Comparison of ENCODE assay signal across 1 cellular context in the genomic region with DNA sequence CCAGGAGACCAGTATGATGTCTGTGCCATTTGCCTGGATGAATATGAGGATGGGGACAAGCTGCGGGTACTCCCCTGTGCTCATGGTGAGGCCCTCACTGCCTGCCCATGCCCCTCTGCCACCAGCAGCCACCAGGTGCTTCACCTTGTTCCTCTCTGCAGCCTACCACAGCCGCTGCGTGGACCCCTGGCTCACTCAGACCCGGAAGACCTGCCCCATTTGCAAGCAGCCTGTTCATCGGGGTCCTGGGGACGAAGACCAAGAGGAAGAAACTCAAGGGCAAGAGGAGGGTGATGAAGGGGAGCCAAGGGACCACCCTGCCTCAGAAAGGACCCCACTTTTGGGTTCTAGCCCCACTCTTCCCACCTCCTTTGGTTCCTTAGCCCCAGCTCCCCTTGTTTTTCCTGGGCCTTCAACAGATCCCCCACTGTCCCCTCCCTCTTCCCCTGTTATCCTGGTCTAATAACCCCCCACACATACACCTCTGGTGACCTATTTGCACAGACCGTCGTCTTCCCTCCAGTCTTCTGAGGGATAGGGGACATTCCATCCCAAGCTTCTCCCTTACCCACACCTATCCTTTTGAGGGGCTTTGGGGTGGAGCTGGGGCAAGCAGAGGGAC.
A peak's percentile ranks its signal among the peaks of the same experiment; 100 is the strongest.
TF ChIP-seq lines count a peak whose summit lies in the region.

No MANE protein-coding gene starts in this region.

TF ChIP-seq in K562, 482 proteins besides CTCF, POLR2A, EP300 and RAD21 (continues in another document):
- TF ChIP-seq, protein P1, sequence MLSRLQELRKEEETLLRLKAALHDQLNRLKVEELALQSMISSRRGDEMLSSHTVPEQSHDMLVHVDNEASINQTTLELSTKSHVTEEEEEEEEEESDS (CRISPR knock-in tag; IDR thresholded peaks at IDR 0.05): no peak
- TF ChIP-seq YBX1 (IDR thresholded peaks at IDR 0.05) (no peak), ATF1 (CRISPR knock-in tag; IDR thresholded peaks at IDR 0.05) (no peak), ATF1 (tag; IDR thresholded peaks at IDR 0.05) (no peak), NFIC (IDR thresholded peaks at IDR 0.05) (0 out of 2 replicates have a peak, but pooled peaks have one; percentile 4), ZNF778 (CRISPR knock-in tag; IDR thresholded peaks at IDR 0.05) (no peak), NCOA1 (IDR thresholded peaks at IDR 0.05; ENCODE audit: low read depth) (no peak), FOS (IDR thresholded peaks at IDR 0.05; ENCODE audit: extremely low read depth, insufficient read length) (no peak), MTA2 (IDR thresholded peaks at IDR 0.05; ENCODE audit: low read depth) (no peak), SMAD4 (CRISPR knock-in tag; conservative IDR thresholded peaks at IDR 0.05) (no peak), HOMEZ (CRISPR knock-in tag; IDR thresholded peaks at IDR 0.05) (no peak), STAT5A (IDR thresholded peaks at IDR 0.05; ENCODE audit: borderline replicate concordance, low read length) (0 out of 2 replicates have a peak, but pooled peaks have one; percentile 8), PHB (CRISPR knock-in tag; IDR thresholded peaks at IDR 0.05) (no peak), KLF16 (IDR thresholded peaks at IDR 0.05) (no peak), RAD51 (IDR thresholded peaks at IDR 0.05; ENCODE audit: borderline replicate concordance, low read depth) (no peak), ZBTB7A (IDR thresholded peaks at IDR 0.05; ENCODE audit: borderline replicate concordance, control insufficient read depth, low read depth, low read length) (peak; percentile 33; the same call in 1 of the 2 replicates), ATF7 (IDR thresholded peaks at IDR 0.05) (no peak), KAT7 (CRISPR knock-in tag; IDR thresholded peaks at IDR 0.05; ENCODE audit: borderline replicate concordance) (no peak), ZNF140 (CRISPR knock-in tag; IDR thresholded peaks at IDR 0.05) (no peak), POLR2G (IDR thresholded peaks at IDR 0.05; ENCODE audit: low read depth, low read length) (peak; percentile 79), MAFG (tag; conservative IDR thresholded peaks at IDR 0.05) (no peak), EWSR1 (IDR thresholded peaks at IDR 0.05; ENCODE audit: borderline replicate concordance, low read depth, partially characterized antibody) (peak; percentile 57), PTRF (tag; IDR thresholded peaks at IDR 0.05) (no peak), ZNF57 (CRISPR knock-in tag; IDR thresholded peaks at IDR 0.05) (no peak), POLR2AphosphoS5 (IDR thresholded peaks at IDR 0.05; ENCODE audit: control insufficient read depth, insufficient read depth, low read depth, low read length) (peak; percentile 48; the same call in 1 of the 2 replicates), POLR2B (IDR thresholded peaks at IDR 0.05; ENCODE audit: low read depth, partially characterized antibody) (peak; percentile 79), MBD2 (IDR thresholded peaks at IDR 0.05; ENCODE audit: borderline replicate concordance, low read depth) (0 out of 2 replicates have a peak, but pooled peaks have one; percentile 12), HDAC6 (IDR thresholded peaks at IDR 0.05; ENCODE audit: low read depth, low read length) (no peak), ZNF311 (CRISPR knock-in tag; IDR thresholded peaks at IDR 0.05) (no peak), SMARCA5 (IDR thresholded peaks at IDR 0.05) (no peak), RBM22 (IDR thresholded peaks at IDR 0.05; ENCODE audit: low read depth, low read length, poor library complexity, severe bottlenecking) (peak; percentile 94), NCOA2 (IDR thresholded peaks at IDR 0.05; ENCODE audit: partially characterized antibody in 2 of 2) (no peak), ZNF316 (IDR thresholded peaks at IDR 0.05) (no peak), THRAP3 (IDR thresholded peaks at IDR 0.05; ENCODE audit: borderline replicate concordance) (peak; percentile 45; the same call in 1 of the 2 replicates), NFIX (CRISPR knock-in tag; IDR thresholded peaks at IDR 0.05; ENCODE audit: low read depth) (no peak), ZNF639 (CRISPR knock-in tag; conservative IDR thresholded peaks at IDR 0.05 in 1 of 2, IDR thresholded peaks at IDR 0.05 in 1 of 2) (no peak), SUPT5H (IDR thresholded peaks at IDR 0.05) (peak; percentile 84), ZFP1 (CRISPR knock-in tag; IDR thresholded peaks at IDR 0.05) (no peak), HSF4 (CRISPR knock-in tag; IDR thresholded peaks at IDR 0.05; ENCODE audit: borderline replicate concordance) (no peak), SNRNP70 (optimal IDR thresholded peaks at IDR 0.05; ENCODE audit: low read depth, low read length) (no peak), ZBTB17 (CRISPR knock-in tag; IDR thresholded peaks at IDR 0.05) (peak; percentile 6; the same call in 1 of the 2 replicates), SMARCE1 (IDR thresholded peaks at IDR 0.05) (no peak), NFE2L1 (tag; IDR thresholded peaks at IDR 0.05; ENCODE audit: borderline replicate concordance, low read depth) (no peak), MBD1 (CRISPR knock-in tag; IDR thresholded peaks at IDR 0.05) (no peak), SRSF7 (optimal IDR thresholded peaks at IDR 0.05; ENCODE audit: low read depth, low read length) (no peak), MXD1 (CRISPR knock-in tag; IDR thresholded peaks at IDR 0.05; ENCODE audit: borderline replicate concordance, poor library complexity, severe bottlenecking) (no peak), ZNF785 (CRISPR knock-in tag; IDR thresholded peaks at IDR 0.05) (no peak), NFATC3 (IDR thresholded peaks at IDR 0.05) (no peak), POU5F1 (IDR thresholded peaks at IDR 0.05; ENCODE audit: borderline replicate concordance, low read depth, low read length, partially characterized antibody) (no peak)
- TF ChIP-seq, protein P2, sequence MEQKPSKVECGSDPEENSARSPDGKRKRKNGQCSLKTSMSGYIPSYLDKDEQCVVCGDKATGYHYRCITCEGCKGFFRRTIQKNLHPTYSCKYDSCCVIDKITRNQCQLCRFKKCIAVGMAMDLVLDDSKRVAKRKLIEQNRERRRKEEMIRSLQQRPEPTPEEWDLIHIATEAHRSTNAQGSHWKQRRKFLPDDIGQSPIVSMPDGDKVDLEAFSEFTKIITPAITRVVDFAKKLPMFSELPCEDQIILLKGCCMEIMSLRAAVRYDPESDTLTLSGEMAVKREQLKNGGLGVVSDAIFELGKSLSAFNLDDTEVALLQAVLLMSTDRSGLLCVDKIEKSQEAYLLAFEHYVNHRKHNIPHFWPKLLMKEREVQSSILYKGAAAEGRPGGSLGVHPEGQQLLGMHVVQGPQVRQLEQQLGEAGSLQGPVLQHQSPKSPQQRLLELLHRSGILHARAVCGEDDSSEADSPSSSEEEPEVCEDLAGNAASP (IDR thresholded peaks at IDR 0.05): no peak
- TF ChIP-seq, protein P3, sequence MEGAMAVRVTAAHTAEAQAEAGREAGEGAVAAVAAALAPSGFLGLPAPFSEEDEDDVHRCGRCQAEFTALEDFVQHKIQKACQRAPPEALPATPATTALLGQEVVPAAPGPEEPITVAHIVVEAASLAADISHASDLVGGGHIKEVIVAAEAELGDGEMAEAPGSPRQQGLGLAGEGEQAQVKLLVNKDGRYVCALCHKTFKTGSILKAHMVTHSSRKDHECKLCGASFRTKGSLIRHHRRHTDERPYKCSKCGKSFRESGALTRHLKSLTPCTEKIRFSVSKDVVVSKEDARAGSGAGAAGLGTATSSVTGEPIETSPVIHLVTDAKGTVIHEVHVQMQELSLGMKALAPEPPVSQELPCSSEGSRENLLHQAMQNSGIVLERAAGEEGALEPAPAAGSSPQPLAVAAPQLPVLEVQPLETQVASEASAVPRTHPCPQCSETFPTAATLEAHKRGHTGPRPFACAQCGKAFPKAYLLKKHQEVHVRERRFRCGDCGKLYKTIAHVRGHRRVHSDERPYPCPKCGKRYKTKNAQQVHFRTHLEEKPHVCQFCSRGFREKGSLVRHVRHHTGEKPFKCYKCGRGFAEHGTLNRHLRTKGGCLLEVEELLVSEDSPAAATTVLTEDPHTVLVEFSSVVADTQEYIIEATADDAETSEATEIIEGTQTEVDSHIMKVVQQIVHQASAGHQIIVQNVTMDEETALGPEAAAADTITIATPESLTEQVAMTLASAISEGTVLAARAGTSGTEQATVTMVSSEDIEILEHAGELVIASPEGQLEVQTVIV (CRISPR knock-in tag; IDR thresholded peaks at IDR 0.05; ENCODE audit: borderline replicate concordance): no peak
- TF ChIP-seq, protein P4, sequence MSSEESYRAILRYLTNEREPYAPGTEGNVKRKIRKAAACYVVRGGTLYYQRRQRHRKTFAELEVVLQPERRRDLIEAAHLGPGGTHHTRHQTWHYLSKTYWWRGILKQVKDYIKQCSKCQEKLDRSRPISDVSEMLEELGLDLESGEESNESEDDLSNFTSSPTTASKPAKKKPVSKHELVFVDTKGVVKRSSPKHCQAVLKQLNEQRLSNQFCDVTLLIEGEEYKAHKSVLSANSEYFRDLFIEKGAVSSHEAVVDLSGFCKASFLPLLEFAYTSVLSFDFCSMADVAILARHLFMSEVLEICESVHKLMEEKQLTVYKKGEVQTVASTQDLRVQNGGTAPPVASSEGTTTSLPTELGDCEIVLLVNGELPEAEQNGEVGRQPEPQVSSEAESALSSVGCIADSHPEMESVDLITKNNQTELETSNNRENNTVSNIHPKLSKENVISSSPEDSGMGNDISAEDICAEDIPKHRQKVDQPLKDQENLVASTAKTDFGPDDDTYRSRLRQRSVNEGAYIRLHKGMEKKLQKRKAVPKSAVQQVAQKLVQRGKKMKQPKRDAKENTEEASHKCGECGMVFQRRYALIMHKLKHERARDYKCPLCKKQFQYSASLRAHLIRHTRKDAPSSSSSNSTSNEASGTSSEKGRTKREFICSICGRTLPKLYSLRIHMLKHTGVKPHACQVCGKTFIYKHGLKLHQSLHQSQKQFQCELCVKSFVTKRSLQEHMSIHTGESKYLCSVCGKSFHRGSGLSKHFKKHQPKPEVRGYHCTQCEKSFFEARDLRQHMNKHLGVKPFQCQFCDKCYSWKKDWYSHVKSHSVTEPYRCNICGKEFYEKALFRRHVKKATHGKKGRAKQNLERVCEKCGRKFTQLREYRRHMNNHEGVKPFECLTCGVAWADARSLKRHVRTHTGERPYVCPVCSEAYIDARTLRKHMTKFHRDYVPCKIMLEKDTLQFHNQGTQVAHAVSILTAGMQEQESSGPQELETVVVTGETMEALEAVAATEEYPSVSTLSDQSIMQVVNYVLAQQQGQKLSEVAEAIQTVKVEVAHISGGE (CRISPR knock-in tag; IDR thresholded peaks at IDR 0.05): no peak
- TF ChIP-seq, protein P5, sequence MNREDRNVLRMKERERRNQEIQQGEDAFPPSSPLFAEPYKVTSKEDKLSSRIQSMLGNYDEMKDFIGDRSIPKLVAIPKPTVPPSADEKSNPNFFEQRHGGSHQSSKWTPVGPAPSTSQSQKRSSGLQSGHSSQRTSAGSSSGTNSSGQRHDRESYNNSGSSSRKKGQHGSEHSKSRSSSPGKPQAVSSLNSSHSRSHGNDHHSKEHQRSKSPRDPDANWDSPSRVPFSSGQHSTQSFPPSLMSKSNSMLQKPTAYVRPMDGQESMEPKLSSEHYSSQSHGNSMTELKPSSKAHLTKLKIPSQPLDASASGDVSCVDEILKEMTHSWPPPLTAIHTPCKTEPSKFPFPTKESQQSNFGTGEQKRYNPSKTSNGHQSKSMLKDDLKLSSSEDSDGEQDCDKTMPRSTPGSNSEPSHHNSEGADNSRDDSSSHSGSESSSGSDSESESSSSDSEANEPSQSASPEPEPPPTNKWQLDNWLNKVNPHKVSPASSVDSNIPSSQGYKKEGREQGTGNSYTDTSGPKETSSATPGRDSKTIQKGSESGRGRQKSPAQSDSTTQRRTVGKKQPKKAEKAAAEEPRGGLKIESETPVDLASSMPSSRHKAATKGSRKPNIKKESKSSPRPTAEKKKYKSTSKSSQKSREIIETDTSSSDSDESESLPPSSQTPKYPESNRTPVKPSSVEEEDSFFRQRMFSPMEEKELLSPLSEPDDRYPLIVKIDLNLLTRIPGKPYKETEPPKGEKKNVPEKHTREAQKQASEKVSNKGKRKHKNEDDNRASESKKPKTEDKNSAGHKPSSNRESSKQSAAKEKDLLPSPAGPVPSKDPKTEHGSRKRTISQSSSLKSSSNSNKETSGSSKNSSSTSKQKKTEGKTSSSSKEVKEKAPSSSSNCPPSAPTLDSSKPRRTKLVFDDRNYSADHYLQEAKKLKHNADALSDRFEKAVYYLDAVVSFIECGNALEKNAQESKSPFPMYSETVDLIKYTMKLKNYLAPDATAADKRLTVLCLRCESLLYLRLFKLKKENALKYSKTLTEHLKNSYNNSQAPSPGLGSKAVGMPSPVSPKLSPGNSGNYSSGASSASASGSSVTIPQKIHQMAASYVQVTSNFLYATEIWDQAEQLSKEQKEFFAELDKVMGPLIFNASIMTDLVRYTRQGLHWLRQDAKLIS (CRISPR knock-in tag; IDR thresholded peaks at IDR 0.05): peak; percentile 61; the same call in 1 of the 2 replicates
